ENCODE assay signal across 8 cellular contexts in genomic region chr21:14523234-14523633, GRCh38.
DNase-seq lines count a peak whose midpoint lies in the region; ATAC-seq lines count a peak whose summit lies in the region.

No MANE protein-coding gene starts in this region.

- ATAC-seq in GM19043 (IDR thresholded peaks at IDR 0.05; ENCODE audit: low read depth, unreplicated experiment) = peak; percentile 82
- peak; percentile 86 for ATAC-seq in HG02870 (IDR thresholded peaks at IDR 0.05; ENCODE audit: unreplicated experiment)

- DNase-seq in SIG-M5 treated with dmso at 0.1 percent for 504 hours (lab: John Stamatoyannopoulos, UW; ENCODE audit: unreplicated experiment) (peak; percentile 90), iris pigment epithelial cell (ENCODE audit: low read depth) (peak; percentile 1), NCI-H2029 treated with DMSO at 0.1 percent for 48 hours (lab: John Stamatoyannopoulos, UW) (no peak), HuH-7 (ENCODE audit: low spot score) (no peak), islet precursor cell (no peak), NCI-H524 treated with DMSO at 0.1 percent for 48 hours (lab: John Stamatoyannopoulos, UW) (no peak)

Comparison
In these comparisons a context has a peak if more than half of its experiments do, and no peak if none do; other contexts are left out.
1. DNase-seq: peak in SIG-M5 treated with dmso at 0.1 percent for 504 hours (single experiment) and iris pigment epithelial cell (single experiment); none in NCI-H2029 treated with DMSO at 0.1 percent for 48 hours (single experiment), HuH-7 (single experiment), islet precursor cell (single experiment) and NCI-H524 treated with DMSO at 0.1 percent for 48 hours (single experiment).